In genomic region chr2:47190188-47190818, GRCh38 we compare ENCODE assay signal across 1 cellular context.
A peak's percentile ranks its signal among the peaks of the same experiment; 100 is the strongest.
TF ChIP-seq lines count a peak whose summit lies in the region.

No MANE protein-coding gene starts in this region.

TF ChIP-seq in SK-N-SH, 30 proteins besides CTCF, POLR2A, EP300 and RAD21 (continued from another document):
- TF ChIP-seq REST (IDR thresholded peaks at IDR 0.05; ENCODE audit: low read depth, low read length): no peak
- TF ChIP-seq TAF1 (IDR thresholded peaks at IDR 0.05; ENCODE audit: borderline replicate concordance, low read depth, low read length): no peak
- TF ChIP-seq MAX (IDR thresholded peaks at IDR 0.05; ENCODE audit: low read depth): peak; percentile 68
- 0 out of 2 replicates have a peak, but pooled peaks have one; percentile 23 for TF ChIP-seq SIN3A (IDR thresholded peaks at IDR 0.05; ENCODE audit: borderline replicate concordance, low read depth, low read length)
- TF ChIP-seq MXI1 (IDR thresholded peaks at IDR 0.05; ENCODE audit: low read depth, low read length): no peak
- TF ChIP-seq IRF3 (IDR thresholded peaks at IDR 0.05; ENCODE audit: low read depth, low read length): no peak
- peak; percentile 73; the same call in 1 of the 2 replicates for TF ChIP-seq FOXM1 (IDR thresholded peaks at IDR 0.05; ENCODE audit: low read depth)
- TF ChIP-seq NRF1 (IDR thresholded peaks at IDR 0.05; ENCODE audit: low read depth, low read length): no peak
- peak; percentile 62; the same call in 1 of the 2 replicates for TF ChIP-seq FOSL2 (IDR thresholded peaks at IDR 0.05; ENCODE audit: borderline replicate concordance, low read depth)
- no peak for TF ChIP-seq ZBTB33 (IDR thresholded peaks at IDR 0.05; ENCODE audit: borderline replicate concordance, low read depth)
- TF ChIP-seq USF1 (IDR thresholded peaks at IDR 0.05; ENCODE audit: borderline replicate concordance, low read depth): no peak
- 0 out of 2 replicates have a peak, but pooled peaks have one; percentile 22 for TF ChIP-seq GABPA (IDR thresholded peaks at IDR 0.05; ENCODE audit: low read depth)
- TF ChIP-seq RCOR1 (IDR thresholded peaks at IDR 0.05; ENCODE audit: low read length): no peak
- no peak for TF ChIP-seq SMC3 (IDR thresholded peaks at IDR 0.05; ENCODE audit: low read depth, low read length)
- TF ChIP-seq RFX5 (IDR thresholded peaks at IDR 0.05; ENCODE audit: low read length): no peak
- peak; percentile 82; the same call in 1 of the 2 replicates for TF ChIP-seq PBX3 (IDR thresholded peaks at IDR 0.05)
- TF ChIP-seq EZH2phosphoT487 (IDR thresholded peaks at IDR 0.05; ENCODE audit: borderline replicate concordance, low read depth): no peak
- TF ChIP-seq POLR2AphosphoS5 (IDR thresholded peaks at IDR 0.05; ENCODE audit: low read depth, low read length): peak; percentile 62; the same call in 1 of the 2 replicates
- no peak; the same call in 1 of the 2 replicates for TF ChIP-seq MEF2A (IDR thresholded peaks at IDR 0.05; ENCODE audit: borderline replicate concordance, low read depth)
- TF ChIP-seq GATA2 (CRISPR knock-in tag; IDR thresholded peaks at IDR 0.05): no peak
